Comparison of ENCODE assay signal across 14 cellular contexts in the genomic region with DNA sequence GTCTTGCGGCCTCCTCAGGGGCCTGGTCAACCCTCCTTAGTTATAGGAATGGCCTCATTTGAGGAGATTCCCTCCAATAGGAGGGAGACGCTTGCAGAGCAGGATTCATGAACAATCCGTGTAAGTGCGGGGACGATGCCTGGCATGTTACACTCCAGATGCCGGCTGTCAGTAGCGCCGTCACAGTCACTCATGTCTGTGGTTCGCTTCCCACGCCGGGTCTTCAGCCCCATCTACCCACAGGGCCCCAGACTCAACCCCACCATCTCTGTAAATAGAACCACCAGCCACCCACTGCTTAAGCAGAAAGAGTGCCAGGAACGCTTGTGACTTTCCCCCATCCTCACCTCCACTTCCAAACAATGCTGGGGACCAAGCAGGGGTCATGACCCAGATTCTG. TPM values are rescaled to one million over a fixed set of nuclear protein-coding genes. Genes with fewer than 3 reads are reported as not detected.
A peak's percentile ranks its signal among the peaks of the same experiment; 100 is the strongest.
DNase-seq lines count a peak whose midpoint lies in the region; ATAC-seq, FAIRE-seq and TF ChIP-seq lines count a peak whose summit lies in the region.
"Had no signal": no experiment of that assay in that cellular context is flagged by ENCODE, and none has a peak within 500 bp of the region (broad histone marks: within the 10 kb centered on the region; RNA-seq: fewer than 3 reads in every experiment).

No MANE protein-coding gene starts in this region.

- no peak for FAIRE-seq in H54 (lab: Jason Lieb, UNC)
- FAIRE-seq: A549, HepG2, HTR-8/SVneo had no signal

- intact Hi-C loops in CD14-positive monocyte (cut with micrococcal nuclease) (no loop called here), sciatic nerve (cut with DNase I) (no loop called here)
- intact Hi-C loops in activated T-helper 1 cell treated with anti-CD3 and anti-CD28 coated beads, Interleukin-12 subunit alpha, Interleukin-12 subunit beta, Interleukin-2, Interleukin-4 antibody, amounts not matched to agents 30 ng/mL and 10 ng/mL and 1 ng/mL, durations not matched to agents 14 hours and 24 hours and 36 hours (cut with micrococcal nuclease), result no loop called here

- DNase-seq in CD14-positive monocyte (ENCODE audit: low spot score) (peak; percentile 26), D341Med (ENCODE audit: low spot score) (peak; percentile 9), islet precursor cell (peak; percentile 36), sciatic nerve (ENCODE audit: low spot score) (peak; percentile 30), DMS53 treated with DMSO at 0.1 percent for 48 hours (lab: John Stamatoyannopoulos, UW; ENCODE audit: unreplicated experiment) (no peak), glutamatergic neuron (no peak), H54 (ENCODE audit: insufficient read length, low spot score) (no peak)
- DNase-seq in activated T-helper 1 cell treated with anti-CD3 and anti-CD28 coated beads, Interleukin-12 subunit alpha, Interleukin-12 subunit beta, Interleukin-2, Interleukin-4 antibody, amounts not matched to agents 30 ng/mL and 10 ng/mL and 1 ng/mL, durations not matched to agents 14 hours and 24 hours and 36 hours (ENCODE audit: low spot score), result no peak
- DNase-seq: BE2C; CD8-positive, alpha-beta memory T cell; DMS53 had no signal

- H3K27me3 Mint-ChIP-seq in CD14-positive monocyte (ENCODE audit: low read depth in 3 of 3), result peaks cover 12 to 22% (median 14%) of the 10 kb centered on the region in 3 donors
- peaks cover 8% of the 10 kb centered on the region for H3K27me3 Mint-ChIP-seq in glutamatergic neuron (ENCODE audit: unreplicated experiment)
- peaks cover under 1% of the 10 kb centered on the region for H3K27me3 Mint-ChIP-seq in activated T-helper 1 cell treated with anti-CD3 and anti-CD28 coated beads, Interleukin-12 subunit alpha, Interleukin-12 subunit beta, Interleukin-2, Interleukin-4 antibody, amounts not matched to agents 30 ng/mL and 10 ng/mL and 1 ng/mL, durations not matched to agents 14 hours and 24 hours and 36 hours (ENCODE audit: insufficient read depth)
- H3K27me3 Mint-ChIP-seq: CD8-positive, alpha-beta memory T cell had no signal

- H3K4me3 Mint-ChIP-seq in CD14-positive monocyte (no peak overlapping the region), glutamatergic neuron (ENCODE audit: unreplicated experiment) (no peak overlapping the region)
- H3K4me3 Mint-ChIP-seq in activated T-helper 1 cell treated with anti-CD3 and anti-CD28 coated beads, Interleukin-12 subunit alpha, Interleukin-12 subunit beta, Interleukin-2, Interleukin-4 antibody, amounts not matched to agents 30 ng/mL and 10 ng/mL and 1 ng/mL, durations not matched to agents 14 hours and 24 hours and 36 hours, result no peak overlapping the region
- H3K4me3 Mint-ChIP-seq: CD8-positive, alpha-beta memory T cell had no signal

- no peaks in the 10 kb centered on the region for H3K36me3 Mint-ChIP-seq in CD14-positive monocyte
- peaks cover 3% of the 10 kb centered on the region for H3K36me3 Mint-ChIP-seq in glutamatergic neuron (ENCODE audit: unreplicated experiment)
- H3K36me3 Mint-ChIP-seq in activated T-helper 1 cell treated with anti-CD3 and anti-CD28 coated beads, Interleukin-12 subunit alpha, Interleukin-12 subunit beta, Interleukin-2, Interleukin-4 antibody, amounts not matched to agents 30 ng/mL and 10 ng/mL and 1 ng/mL, durations not matched to agents 14 hours and 24 hours and 36 hours (ENCODE audit: low read depth), result no peaks in the 10 kb centered on the region
- H3K36me3 Mint-ChIP-seq: CD8-positive, alpha-beta memory T cell had no signal

- TF ChIP-seq POLR2A in H54 (IDR thresholded peaks at IDR 0.05; ENCODE audit: low read depth, low read length), result no peak

- H3K27ac Mint-ChIP-seq in CD14-positive monocyte, result no peak overlapping the region
- no peak overlapping the region for H3K27ac Mint-ChIP-seq in glutamatergic neuron (ENCODE audit: unreplicated experiment)
- H3K27ac Mint-ChIP-seq in activated T-helper 1 cell treated with anti-CD3 and anti-CD28 coated beads, Interleukin-12 subunit alpha, Interleukin-12 subunit beta, Interleukin-2, Interleukin-4 antibody, amounts not matched to agents 30 ng/mL and 10 ng/mL and 1 ng/mL, durations not matched to agents 14 hours and 24 hours and 36 hours, result no peak overlapping the region
- H3K27ac Mint-ChIP-seq: CD8-positive, alpha-beta memory T cell had no signal

- TF ChIP-seq CTCF in CD14-positive monocyte (IDR thresholded peaks at IDR 0.05), result no peak
- TF ChIP-seq CTCF in glutamatergic neuron (IDR thresholded peaks at IDR 0.05; ENCODE audit: partially characterized antibody, unreplicated experiment), result no peak

- ATAC-seq in sciatic nerve, result no peak
- ATAC-seq: A549, HepG2 had no signal

- peaks cover 6% of the 10 kb centered on the region for H3K4me1 Mint-ChIP-seq in CD14-positive monocyte
- peaks cover 4% of the 10 kb centered on the region for H3K4me1 Mint-ChIP-seq in glutamatergic neuron (ENCODE audit: low read depth, unreplicated experiment)
- no peaks in the 10 kb centered on the region for H3K4me1 Mint-ChIP-seq in activated T-helper 1 cell treated with anti-CD3 and anti-CD28 coated beads, Interleukin-12 subunit alpha, Interleukin-12 subunit beta, Interleukin-2, Interleukin-4 antibody, amounts not matched to agents 30 ng/mL and 10 ng/mL and 1 ng/mL, durations not matched to agents 14 hours and 24 hours and 36 hours (ENCODE audit: low read depth)
- H3K4me1 Mint-ChIP-seq: CD8-positive, alpha-beta memory T cell had no signal

- H3K9me3 Mint-ChIP-seq in CD14-positive monocyte, result peaks cover 0 to 3% (median 0%) of the 10 kb centered on the region in 7 donors
- H3K9me3 Mint-ChIP-seq in glutamatergic neuron (ENCODE audit: unreplicated experiment), result peaks cover 7% of the 10 kb centered on the region
- H3K9me3 Mint-ChIP-seq in activated T-helper 1 cell treated with anti-CD3 and anti-CD28 coated beads, Interleukin-12 subunit alpha, Interleukin-12 subunit beta, Interleukin-2, Interleukin-4 antibody, amounts not matched to agents 30 ng/mL and 10 ng/mL and 1 ng/mL, durations not matched to agents 14 hours and 24 hours and 36 hours, result no peaks in the 10 kb centered on the region
- H3K9me3 Mint-ChIP-seq: CD8-positive, alpha-beta memory T cell had no signal

RNA-seq across cellular contexts. Expression of a gene that starts 38.7 kb away (rescaled TPM):
- 10 to 100 TPM; 67.9 to 71.7 TPM for polyA plus RNA-seq in CD14-positive monocyte
- 60.5 TPM for total RNA-seq in sciatic nerve
- 67.5 TPM for total RNA-seq in glutamatergic neuron (ENCODE audit: unreplicated experiment)
- total RNA-seq in activated T-helper 1 cell treated with anti-CD3 and anti-CD28 coated beads, Interleukin-12 subunit alpha, Interleukin-12 subunit beta, Interleukin-2, Interleukin-4 antibody, amounts not matched to agents 30 ng/mL and 10 ng/mL and 1 ng/mL, durations not matched to agents 14 hours and 24 hours and 36 hours, result 37.4 and 42.9 TPM in 2 replicates

RNA-seq across cellular contexts. Expression of a gene that starts 41.6 kb away (rescaled TPM):
- not detected for polyA plus RNA-seq in CD14-positive monocyte
- total RNA-seq in sciatic nerve, result 7.4 TPM
- total RNA-seq in glutamatergic neuron (ENCODE audit: unreplicated experiment), result 207 TPM
- total RNA-seq in activated T-helper 1 cell treated with anti-CD3 and anti-CD28 coated beads, Interleukin-12 subunit alpha, Interleukin-12 subunit beta, Interleukin-2, Interleukin-4 antibody, amounts not matched to agents 30 ng/mL and 10 ng/mL and 1 ng/mL, durations not matched to agents 14 hours and 24 hours and 36 hours, result 0.36 and 0.47 TPM in 2 replicates

Comparison
In these comparisons a context has a peak if more than half of its experiments do, and no peak if none do; other contexts are left out.
1. DNase-seq: peak in CD14-positive monocyte (single experiment), D341Med (single experiment), islet precursor cell (single experiment) and sciatic nerve (single experiment); none in DMS53 treated with DMSO at 0.1 percent for 48 hours (single experiment), glutamatergic neuron (single experiment), H54 (single experiment) and activated T-helper 1 cell treated with anti-CD3 and anti-CD28 coated beads, Interleukin-12 subunit alpha, Interleukin-12 subunit beta, Interleukin-2, Interleukin-4 antibody, amounts not matched to agents 30 ng/mL and 10 ng/mL and 1 ng/mL, durations not matched to agents 14 hours and 24 hours and 36 hours (single experiment).
2. RNA of a gene that starts 41.6 kb away (total RNA-seq): 207 TPM in glutamatergic neuron (single experiment); 7.4 TPM in sciatic nerve (single experiment) and 0.36 to 0.47 TPM in activated T-helper 1 cell treated with anti-CD3 and anti-CD28 coated beads, Interleukin-12 subunit alpha, Interleukin-12 subunit beta, Interleukin-2, Interleukin-4 antibody, amounts not matched to agents 30 ng/mL and 10 ng/mL and 1 ng/mL, durations not matched to agents 14 hours and 24 hours and 36 hours; every median in the first group is over 10 times any median in the second.